In genomic region chr6:3801960-3802359, GRCh38 we compare ENCODE assay signal across 1 cellular context.
TF ChIP-seq lines count a peak whose summit lies in the region.

No MANE protein-coding gene starts in this region.

TF ChIP-seq in GM12878, 131 proteins besides CTCF, POLR2A, EP300 and RAD21 (continued from another document):
- TF ChIP-seq, protein P1, sequence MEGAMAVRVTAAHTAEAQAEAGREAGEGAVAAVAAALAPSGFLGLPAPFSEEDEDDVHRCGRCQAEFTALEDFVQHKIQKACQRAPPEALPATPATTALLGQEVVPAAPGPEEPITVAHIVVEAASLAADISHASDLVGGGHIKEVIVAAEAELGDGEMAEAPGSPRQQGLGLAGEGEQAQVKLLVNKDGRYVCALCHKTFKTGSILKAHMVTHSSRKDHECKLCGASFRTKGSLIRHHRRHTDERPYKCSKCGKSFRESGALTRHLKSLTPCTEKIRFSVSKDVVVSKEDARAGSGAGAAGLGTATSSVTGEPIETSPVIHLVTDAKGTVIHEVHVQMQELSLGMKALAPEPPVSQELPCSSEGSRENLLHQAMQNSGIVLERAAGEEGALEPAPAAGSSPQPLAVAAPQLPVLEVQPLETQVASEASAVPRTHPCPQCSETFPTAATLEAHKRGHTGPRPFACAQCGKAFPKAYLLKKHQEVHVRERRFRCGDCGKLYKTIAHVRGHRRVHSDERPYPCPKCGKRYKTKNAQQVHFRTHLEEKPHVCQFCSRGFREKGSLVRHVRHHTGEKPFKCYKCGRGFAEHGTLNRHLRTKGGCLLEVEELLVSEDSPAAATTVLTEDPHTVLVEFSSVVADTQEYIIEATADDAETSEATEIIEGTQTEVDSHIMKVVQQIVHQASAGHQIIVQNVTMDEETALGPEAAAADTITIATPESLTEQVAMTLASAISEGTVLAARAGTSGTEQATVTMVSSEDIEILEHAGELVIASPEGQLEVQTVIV (IDR thresholded peaks at IDR 0.05; ENCODE audit: borderline replicate concordance, partially characterized antibody), result no peak
- 0 out of 2 replicates have a peak, but pooled peaks have one; percentile 54 for TF ChIP-seq TCF7 (IDR thresholded peaks at IDR 0.05; ENCODE audit: borderline replicate concordance)
- TF ChIP-seq LARP7 (IDR thresholded peaks at IDR 0.05), result no peak
- no peak for TF ChIP-seq REST (IDR thresholded peaks at IDR 0.05; ENCODE audit: low read depth, low read length)
- TF ChIP-seq, protein P2, sequence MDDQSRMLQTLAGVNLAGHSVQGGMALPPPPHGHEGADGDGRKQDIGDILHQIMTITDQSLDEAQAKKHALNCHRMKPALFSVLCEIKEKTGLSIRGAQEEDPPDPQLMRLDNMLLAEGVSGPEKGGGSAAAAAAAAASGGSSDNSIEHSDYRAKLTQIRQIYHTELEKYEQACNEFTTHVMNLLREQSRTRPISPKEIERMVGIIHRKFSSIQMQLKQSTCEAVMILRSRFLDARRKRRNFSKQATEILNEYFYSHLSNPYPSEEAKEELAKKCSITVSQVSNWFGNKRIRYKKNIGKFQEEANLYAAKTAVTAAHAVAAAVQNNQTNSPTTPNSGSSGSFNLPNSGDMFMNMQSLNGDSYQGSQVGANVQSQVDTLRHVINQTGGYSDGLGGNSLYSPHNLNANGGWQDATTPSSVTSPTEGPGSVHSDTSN (IDR thresholded peaks at IDR 0.05; ENCODE audit: insufficient replicate concordance, low read depth, low read length), result no peak
- no peak for TF ChIP-seq CEBPB (IDR thresholded peaks at IDR 0.05; ENCODE audit: borderline replicate concordance in 1 of 2, low read depth in 2 of 2, low read length in 2 of 2)
- TF ChIP-seq NKRF (conservative IDR thresholded peaks at IDR 0.05), result no peak
- TF ChIP-seq KLF5 (IDR thresholded peaks at IDR 0.05; ENCODE audit: partially characterized antibody), result no peak
- peak; percentile 33; the same call in 1 of the 2 replicates for TF ChIP-seq NFIC (IDR thresholded peaks at IDR 0.05; ENCODE audit: low read depth, low read length)
- TF ChIP-seq RFX5 (IDR thresholded peaks at IDR 0.05; ENCODE audit: low read depth, low read length), result no peak
- no peak for TF ChIP-seq SUPT20H (IDR thresholded peaks at IDR 0.05; ENCODE audit: borderline replicate concordance, control insufficient read depth, low read depth, low read length)
- TF ChIP-seq RB1 (IDR thresholded peaks at IDR 0.05; ENCODE audit: borderline replicate concordance), result no peak
- no peak for TF ChIP-seq NR2C2 (IDR thresholded peaks at IDR 0.05; ENCODE audit: borderline replicate concordance, control insufficient read depth, insufficient read length, low read depth)
- peak; percentile 49 for TF ChIP-seq BCL3 (IDR thresholded peaks at IDR 0.05; ENCODE audit: borderline replicate concordance, insufficient read depth, low read depth, low read length, poor library complexity, severe bottlenecking)
